Comparison of ENCODE assay signal across 14 cellular contexts in the genomic region with DNA sequence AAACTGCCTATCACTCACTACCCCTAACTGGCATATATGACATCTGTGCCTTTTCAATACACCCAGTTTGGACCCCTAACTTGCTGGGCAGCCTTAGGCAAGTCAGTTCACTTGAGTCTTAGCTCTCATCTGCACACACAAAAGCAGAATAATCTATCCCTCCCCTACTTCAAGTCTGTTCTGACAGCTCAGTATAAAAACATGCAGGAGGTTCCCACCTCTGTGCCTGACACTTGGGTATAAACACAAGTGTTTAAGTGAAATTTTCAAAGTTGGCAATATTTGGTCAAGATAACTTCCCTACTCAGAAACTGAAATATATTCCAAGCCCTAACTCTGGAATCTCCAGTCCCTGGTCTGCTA. TPM values are rescaled to one million over a fixed set of nuclear protein-coding genes. Genes with fewer than 3 reads are reported as not detected.
DNase-seq lines count a peak whose midpoint lies in the region; ATAC-seq and TF ChIP-seq lines count a peak whose summit lies in the region.
"Had no signal": no experiment of that assay in that cellular context is flagged by ENCODE, and none has a peak within 500 bp of the region (broad histone marks: within the 10 kb centered on the region; RNA-seq: fewer than 3 reads in every experiment).

No MANE protein-coding gene starts in this region.

- H3K4me3 ChIP-seq in fibroblast of the aortic adventitia (ENCODE audit: low read depth, low read length) (no peak overlapping the region), upper lobe of right lung (no peak overlapping the region), HAP-1 (no peak overlapping the region)
- H3K4me3 ChIP-seq: BLaER1 had no signal

- intact Hi-C loops in natural killer cell (cut with micrococcal nuclease) (no loop called here), upper lobe of right lung (cut with DNase I) (no loop called here)

- H3K27ac Mint-ChIP-seq in natural killer cell (peak overlapping the region; percentile 50 to 52), T-helper 17 cell (peak overlapping the region; percentile 67)
- H3K27ac Mint-ChIP-seq in natural killer cell treated with Interleukin-12 subunit alpha and Interleukin-12 subunit beta and Interleukin-15 and Interleukin-18, amount 100 ng/mL, for 72 hours = peak overlapping the region in 1 of 2 donors; percentile 34
- H3K27ac Mint-ChIP-seq in stimulated activated memory B cell treated with anti-CD40 and anti-IgM and Interleukin-4, amounts not matched to agents 10 μg/mL and 1 μg/mL and 100 μg/mL, for 72 hours = no peak overlapping the region

- H3K27ac ChIP-seq in upper lobe of right lung = peak overlapping the region; percentile 11
- H3K27ac ChIP-seq: BLaER1 had no signal

- no peaks in the 10 kb centered on the region for H3K27me3 Mint-ChIP-seq in natural killer cell (ENCODE audit: low read depth in 2 of 2)
- no peaks in the 10 kb centered on the region for H3K27me3 Mint-ChIP-seq in natural killer cell treated with Interleukin-12 subunit alpha and Interleukin-12 subunit beta and Interleukin-15 and Interleukin-18, amount 100 ng/mL, for 72 hours
- no peaks in the 10 kb centered on the region for H3K27me3 Mint-ChIP-seq in T-helper 17 cell
- no peaks in the 10 kb centered on the region for H3K27me3 Mint-ChIP-seq in stimulated activated memory B cell treated with anti-CD40 and anti-IgM and Interleukin-4, amounts not matched to agents 10 μg/mL and 1 μg/mL and 100 μg/mL, for 72 hours

- H3K4me3 Mint-ChIP-seq in natural killer cell (no peak overlapping the region), T-helper 17 cell (peak overlapping the region; percentile 50)
- no peak overlapping the region for H3K4me3 Mint-ChIP-seq in natural killer cell treated with Interleukin-12 subunit alpha and Interleukin-12 subunit beta and Interleukin-15 and Interleukin-18, amount 100 ng/mL, for 72 hours
- H3K4me3 Mint-ChIP-seq in stimulated activated memory B cell treated with anti-CD40 and anti-IgM and Interleukin-4, amounts not matched to agents 10 μg/mL and 1 μg/mL and 100 μg/mL, for 72 hours = no peak overlapping the region

- peaks cover 23% of the 10 kb centered on the region for H3K4me1 ChIP-seq in upper lobe of right lung
- H3K4me1 ChIP-seq in HAP-1 = no peaks in the 10 kb centered on the region

- H3K27me3 ChIP-seq in upper lobe of right lung (no peaks in the 10 kb centered on the region), HAP-1 (ENCODE audit: low read depth) (no peaks in the 10 kb centered on the region)
- H3K27me3 ChIP-seq: BLaER1 had no signal

- DNase-seq in natural killer cell (no peak), T-helper 17 cell (no peak), fibroblast of the aortic adventitia (ENCODE audit: low read depth) (peak; percentile 16), upper lobe of right lung (no peak), HAP-1 (ENCODE audit: low spot score in 2 of 2) (no peak), A172 (ENCODE audit: low spot score) (no peak)
- DNase-seq in natural killer cell treated with Interleukin-12 subunit alpha and Interleukin-12 subunit beta and Interleukin-15 and Interleukin-18, amount 100 ng/mL, for 72 hours (ENCODE audit: low spot score) = no peak
- DNase-seq: effector CD8-positive, alpha-beta T cell; H7; NCI-H1048; NCI-H226; PC-3 had no signal

- TF ChIP-seq CTCF in natural killer cell (IDR thresholded peaks at IDR 0.05) (no peak), fibroblast of the aortic adventitia (IDR thresholded peaks at IDR 0.05; ENCODE audit: insufficient read depth, low read length) (no peak), upper lobe of right lung (IDR thresholded peaks at IDR 0.05) (no peak)

- H3K9me3 ChIP-seq in T-helper 17 cell (ENCODE audit: control insufficient read depth, low read length, poor library complexity, severe bottlenecking) = no peaks in the 10 kb centered on the region
- H3K9me3 ChIP-seq in upper lobe of right lung = no peaks in the 10 kb centered on the region
- H3K9me3 ChIP-seq in HAP-1 = no peaks in the 10 kb centered on the region
- H3K9me3 ChIP-seq: BLaER1 had no signal

- ATAC-seq in natural killer cell = no peak
- ATAC-seq in natural killer cell treated with Interleukin-12 subunit alpha and Interleukin-12 subunit beta and Interleukin-15 and Interleukin-18, amount 100 ng/mL, for 72 hours = no peak
- no peak for ATAC-seq in T-helper 17 cell
- no peak for ATAC-seq in upper lobe of right lung
- ATAC-seq in stimulated activated memory B cell treated with anti-CD40 and anti-IgM and Interleukin-4, amounts not matched to agents 10 μg/mL and 1 μg/mL and 100 μg/mL, for 72 hours = no peak
- ATAC-seq: PC-3 had no signal

- in situ Hi-C loops in HAP-1 (cut with MboI; ENCODE audit: low sequenced_read_pairs) = loop anchor here (10.0 kb wide), 1 partner anchor 114 kb away; no protein-coding TSS in a partner anchor

- peaks cover 43 to 46% of the 10 kb centered on the region in 2 donors for H3K4me1 Mint-ChIP-seq in natural killer cell
- peaks cover 38 to 43% of the 10 kb centered on the region in 2 donors for H3K4me1 Mint-ChIP-seq in natural killer cell treated with Interleukin-12 subunit alpha and Interleukin-12 subunit beta and Interleukin-15 and Interleukin-18, amount 100 ng/mL, for 72 hours (ENCODE audit: low read depth in 2 of 2)
- peaks cover 53% of the 10 kb centered on the region for H3K4me1 Mint-ChIP-seq in T-helper 17 cell
- peaks cover 21% of the 10 kb centered on the region for H3K4me1 Mint-ChIP-seq in stimulated activated memory B cell treated with anti-CD40 and anti-IgM and Interleukin-4, amounts not matched to agents 10 μg/mL and 1 μg/mL and 100 μg/mL, for 72 hours

- H3K36me3 ChIP-seq in upper lobe of right lung = peaks cover 89% of the 10 kb centered on the region
- H3K36me3 ChIP-seq in HAP-1 (replicated peaks) = peaks cover 89% of the 10 kb centered on the region

- H3K36me3 Mint-ChIP-seq in natural killer cell = peaks cover 46% of the 10 kb centered on the region
- peaks cover 46% of the 10 kb centered on the region for H3K36me3 Mint-ChIP-seq in natural killer cell treated with Interleukin-12 subunit alpha and Interleukin-12 subunit beta and Interleukin-15 and Interleukin-18, amount 100 ng/mL, for 72 hours
- H3K36me3 Mint-ChIP-seq in T-helper 17 cell (ENCODE audit: low read depth) = peaks cover 22% of the 10 kb centered on the region
- H3K36me3 Mint-ChIP-seq in stimulated activated memory B cell treated with anti-CD40 and anti-IgM and Interleukin-4, amounts not matched to agents 10 μg/mL and 1 μg/mL and 100 μg/mL, for 72 hours = peaks cover 64% of the 10 kb centered on the region

- no peaks in the 10 kb centered on the region for H3K9me3 Mint-ChIP-seq in natural killer cell
- no peaks in the 10 kb centered on the region for H3K9me3 Mint-ChIP-seq in natural killer cell treated with Interleukin-12 subunit alpha and Interleukin-12 subunit beta and Interleukin-15 and Interleukin-18, amount 100 ng/mL, for 72 hours
- H3K9me3 Mint-ChIP-seq in stimulated activated memory B cell treated with anti-CD40 and anti-IgM and Interleukin-4, amounts not matched to agents 10 μg/mL and 1 μg/mL and 100 μg/mL, for 72 hours = no peaks in the 10 kb centered on the region

RNA-seq across cellular contexts. Expression of a gene that starts 12.6 kb away (rescaled TPM):
- total RNA-seq in natural killer cell (1,000 to 10,000 TPM; 1,749 to 2,212 (median 1,853) TPM), T-helper 17 cell (1,000 to 10,000 TPM; 1,923 to 1,994 TPM), fibroblast of the aortic adventitia (ENCODE audit: low replicate concordance) (397 and 968 TPM in 2 replicates), upper lobe of right lung (470 TPM)
- 1,000 to 10,000 TPM in 1 of 2 donors, 100 to 1,000 TPM in 1; 874 to 1,296 TPM for total RNA-seq in natural killer cell treated with Interleukin-12 subunit alpha and Interleukin-12 subunit beta and Interleukin-15 and Interleukin-18, amount 100 ng/mL, for 72 hours
- 529 and 554 TPM in 2 replicates for total RNA-seq in A172 (2014; rRNA removed; shearing (Covaris generic))
